In genomic region chr18:34971313-34971712, GRCh38 we compare ENCODE assay signal across 21 cellular contexts.
DNase-seq lines count a peak whose midpoint lies in the region; ATAC-seq and TF ChIP-seq lines count a peak whose summit lies in the region.
"Had no signal": no experiment of that assay in that cellular context is flagged by ENCODE, and none has a peak within 500 bp of the region (broad histone marks: within the 10 kb centered on the region; RNA-seq: fewer than 3 reads in every experiment).

No MANE protein-coding gene starts in this region.

- H3K27me3 ChIP-seq in osteoblast (ENCODE audit: insufficient read depth, low read length), result peaks cover 30% of the 10 kb centered on the region

- TF ChIP-seq CTCF in choroid plexus epithelial cell (conservative IDR thresholded peaks at IDR 0.05; ENCODE audit: low read depth, low read length) (no peak), osteoblast (IDR thresholded peaks at IDR 0.05; ENCODE audit: extremely low read depth, low read depth, low read length) (no peak)

- H3K9me3 ChIP-seq in osteoblast (ENCODE audit: low read depth, low read length), result no peaks in the 10 kb centered on the region
- H3K9me3 ChIP-seq: BLaER1 treated with 17β-estradiol and CSF1 and Interleukin-3, amounts not matched to agents 10 nM and 100 nM had no signal

- H3K4me2 ChIP-seq in osteoblast (ENCODE audit: insufficient read depth, low read length), result no peak overlapping the region
- H3K4me2 ChIP-seq: BLaER1 treated with 17β-estradiol and CSF1 and Interleukin-3, amounts not matched to agents 10 nM and 100 nM had no signal

- no peaks in the 10 kb centered on the region for H3K79me2 ChIP-seq in osteoblast (ENCODE audit: insufficient read depth, low read length)

- no peak overlapping the region for H3K27ac ChIP-seq in osteoblast (ENCODE audit: low read depth, low read length)
- H3K27ac ChIP-seq: BLaER1 treated with 17β-estradiol and CSF1 and Interleukin-3, amounts not matched to agents 10 nM and 100 nM had no signal

- no peak for ATAC-seq in GM19351 (IDR thresholded peaks at IDR 0.05; ENCODE audit: unreplicated experiment)
- ATAC-seq in GM19324 (IDR thresholded peaks at IDR 0.05; ENCODE audit: low FRiP score, unreplicated experiment), result no peak
- ATAC-seq in GM21723 (IDR thresholded peaks at IDR 0.05; ENCODE audit: unreplicated experiment), result no peak
- ATAC-seq: activated CD8-positive, alpha-beta memory T cell treated with anti-CD3 and anti-CD28 coated beads, Interleukin-2, amount 10 ng/mL, durations not matched to agents 7 days and 5 days had no signal

- H3K4me3 ChIP-seq in choroid plexus epithelial cell (ENCODE audit: low read depth, low read length), result no peak overlapping the region
- no peak overlapping the region for H3K4me3 ChIP-seq in osteoblast (ENCODE audit: insufficient read depth, low read length)
- H3K4me3 ChIP-seq: BLaER1 treated with 17β-estradiol and CSF1 and Interleukin-3, amounts not matched to agents 10 nM and 100 nM had no signal

- H3K4me1 ChIP-seq in osteoblast (ENCODE audit: insufficient read depth, low read length), result no peaks in the 10 kb centered on the region

- H3K36me3 ChIP-seq in osteoblast (ENCODE audit: insufficient read depth, low read length), result no peaks in the 10 kb centered on the region
- H3K36me3 ChIP-seq: BLaER1 treated with 17β-estradiol and CSF1 and Interleukin-3, amounts not matched to agents 10 nM and 100 nM had no signal

- H2AFZ ChIP-seq in osteoblast (ENCODE audit: low read length), result no peak overlapping the region

- no peaks in the 10 kb centered on the region for H4K20me1 ChIP-seq in osteoblast (ENCODE audit: insufficient read depth, low read length)
- H4K20me1 ChIP-seq: BLaER1 treated with 17β-estradiol and CSF1 and Interleukin-3, amounts not matched to agents 10 nM and 100 nM had no signal

- DNase-seq in HCEC 1CT (peak; percentile 94), NCI-H226 (peak; percentile 47), choroid plexus epithelial cell (ENCODE audit: low read depth) (peak; percentile 67), osteoblast (ENCODE audit: insufficient read length, low spot score, missing footprints) (peak; percentile 54), globus pallidus (ENCODE audit: low spot score) (no peak)
- DNase-seq: activated CD4-positive, CD25-positive, alpha-beta regulatory T cell; activated CD8-positive, alpha-beta memory T cell treated with anti-CD3 and anti-CD28 coated beads, Interleukin-2, amount 10 ng/mL, durations not matched to agents 7 days and 5 days; activated gamma-delta T cell treated with Interleukin-2 at 50 U/mL for 16 hours; aorta; DMS153; erythroblast; hippocampal formation; NCI-H1436; occipital lobe; Right ventricle myocardium superior; stimulated activated CD4-positive, alpha-beta T cell treated with anti-CD3 and anti-CD28 coated beads, Interleukin-4, amount 100 ng/mL, for 4 hours; T-helper 2 cell had no signal
